In genomic region chr12:108699955-108700563, GRCh38 we compare ENCODE assay signal across 14 cellular contexts. TPM values are rescaled to one million over a fixed set of nuclear protein-coding genes. Genes with fewer than 3 reads are reported as not detected.
DNase-seq lines count a peak whose midpoint lies in the region; ATAC-seq and TF ChIP-seq lines count a peak whose summit lies in the region.
"Had no signal": no experiment of that assay in that cellular context is flagged by ENCODE, and none has a peak within 500 bp of the region (broad histone marks: within the 10 kb centered on the region; RNA-seq: fewer than 3 reads in every experiment).

No MANE protein-coding gene starts in this region.

- H3K27me3 ChIP-seq in skeletal muscle satellite cell (ENCODE audit: control insufficient read depth, insufficient read depth, low read length) (no peaks in the 10 kb centered on the region), upper lobe of left lung (no peaks in the 10 kb centered on the region)

- no peak overlapping the region for H3K4me2 ChIP-seq in skeletal muscle satellite cell (ENCODE audit: low read length)
- H3K4me2 ChIP-seq: KMS-11 had no signal

- H3K4me1 ChIP-seq in HEK293 (ENCODE audit: control insufficient read depth, insufficient read depth, low read length) (peaks cover 14% of the 10 kb centered on the region), skeletal muscle satellite cell (ENCODE audit: control insufficient read depth, insufficient read depth, low read length) (peaks cover 72% of the 10 kb centered on the region), upper lobe of left lung (peaks cover 16 to 51% (median 30%) of the 10 kb centered on the region in 4 donors)

- CTCF ChIA-PET in HEK293 (lab: Yijun Ruan, JAX): interaction anchor here (0.6 to 0.7 kb wide), 3 partner anchors 9 to 495 kb away, joined by 3 read pairs; no protein-coding TSS in a partner anchor

- TF ChIP-seq POLR2A in upper lobe of left lung (IDR thresholded peaks at IDR 0.05): no peak

- H3K27ac ChIP-seq in HEK293 (ENCODE audit: extremely low read depth, low read depth, low read length) (no peak overlapping the region), upper lobe of left lung (peak overlapping the region in 2 of 4 donors; percentile 5 to 33)
- H3K27ac ChIP-seq: C4-2B, KMS-11 had no signal

- WGBS in upper lobe of left lung, 2 donors: 51 to 57% methylated on average over 3 of the region's 3 CpGs

- peak overlapping the region; percentile 49 for H3K9ac ChIP-seq in skeletal muscle satellite cell (ENCODE audit: low read depth, low read length)
- H3K9ac ChIP-seq: KMS-11 had no signal

- TF ChIP-seq CTCF in HEK293 (tag by site-specific recombination; IDR thresholded peaks at IDR 0.05) (no peak), upper lobe of left lung (IDR thresholded peaks at IDR 0.05) (no peak)

- no peak for TF ChIP-seq EP300 in upper lobe of left lung (IDR thresholded peaks at IDR 0.05)

- POLR2A ChIA-PET in HEK293 (lab: Yijun Ruan, JAX): no interaction called here

- ATAC-seq in left ventricle myocardium superior (peak; percentile 15), upper lobe of left lung (ENCODE audit: low FRiP score in 2 of 2) (no peak), HG03045 (IDR thresholded peaks at IDR 0.05; ENCODE audit: unreplicated experiment) (no peak)
- ATAC-seq: activated T-cell treated with anti-CD3 and anti-CD28 coated beads, Interleukin-2, amount 50 U/mL, for 72 hours had no signal

- peak; percentile 65 for DNase-seq in brain pericyte (ENCODE audit: low read depth, low spot score)
- no peak for DNase-seq in left ventricle myocardium superior
- no peak for DNase-seq in upper lobe of left lung
- no peak for DNase-seq in RKO (ENCODE audit: low spot score)
- no peak for DNase-seq in AG08395 (ENCODE audit: low spot score)
- DNase-seq: activated T-cell treated with anti-CD3 and anti-CD28 coated beads, Interleukin-2, amount 50 U/mL, for 72 hours; central memory CD4-positive, alpha-beta T cell; hippocampal formation; RPMI8226 had no signal

- intact Hi-C loops in left ventricle myocardium superior (cut with micrococcal nuclease): no loop called here

- H3K4me3 ChIP-seq in HEK293 (ENCODE audit: low read depth, low read length): no peak overlapping the region
- no peak overlapping the region for H3K4me3 ChIP-seq in skeletal muscle satellite cell (ENCODE audit: low read length)
- H3K4me3 ChIP-seq in upper lobe of left lung: no peak overlapping the region

- H3K9me3 ChIP-seq in HEK293 (ENCODE audit: control insufficient read depth, insufficient read depth, low read depth, low read length) (no peaks in the 10 kb centered on the region), skeletal muscle satellite cell (replicated peaks; ENCODE audit: low read length) (no peaks in the 10 kb centered on the region), upper lobe of left lung (no peaks in the 10 kb centered on the region)

- H3K36me3 ChIP-seq in HEK293 (ENCODE audit: control insufficient read depth in 2 of 2, insufficient read depth in 1 of 2, low read length in 2 of 2): peaks cover 0 to 43% of the 10 kb centered on the region in 2 experiments; a peak in 1 of 3 replicates
- peaks cover 74% of the 10 kb centered on the region for H3K36me3 ChIP-seq in skeletal muscle satellite cell (ENCODE audit: insufficient read depth, low read length)
- peaks cover 4 to 32% (median 7%) of the 10 kb centered on the region in 4 donors for H3K36me3 ChIP-seq in upper lobe of left lung

TF ChIP-seq in HEK293, 187 proteins besides CTCF, POLR2A, EP300 and RAD21:
- TF ChIP-seq ZNF112 (tag by site-specific recombination; IDR thresholded peaks at IDR 0.05) (no peak), ZNF404 (tag by site-specific recombination; IDR thresholded peaks at IDR 0.05) (no peak), ZNF114 (tag by site-specific recombination; IDR thresholded peaks at IDR 0.05) (no peak), ZNF202 (tag by site-specific recombination; IDR thresholded peaks at IDR 0.05; ENCODE audit: borderline replicate concordance) (no peak), PRDM4 (tag by site-specific recombination; IDR thresholded peaks at IDR 0.05) (peak; percentile 37; the same call in 1 of the 2 replicates)

RNA-seq across cellular contexts. Expression of gene CORO1C, which starts 31.3 kb away (rescaled TPM):
- total RNA-seq in left ventricle myocardium superior (68.0 TPM), upper lobe of left lung (100 to 1,000 TPM; 154 to 297 (median 223) TPM)
- 282 and 318 TPM in 2 replicates for total RNA-seq in skeletal muscle satellite cell (2012; rRNA removed)
